Comparison of ENCODE assay signal across 8 cellular contexts in genomic region chr1:116570358-116571214, GRCh38. TPM values are rescaled to one million over a fixed set of nuclear protein-coding genes. Genes with fewer than 3 reads are reported as not detected.
DNase-seq lines count a peak whose midpoint lies in the region; ATAC-seq and TF ChIP-seq lines count a peak whose summit lies in the region.

Gene CD58, minus strand, starts transcription at chr1:116571026. Its CDS starts 54 bp downstream, at chr1:116570972.

- POLR2A ChIA-PET in OCI-LY7 (lab: Charles Lee) = no interaction called here

- ATAC-seq in GM19467 (IDR thresholded peaks at IDR 0.05; ENCODE audit: unreplicated experiment) = peak; percentile 60

- CTCF ChIA-PET in OCI-LY7 (lab: Charles Lee; ENCODE audit: unreplicated experiment) = interaction anchor here (0.6 kb wide), 1 partner anchor 242 kb away, joined by 3 read pairs; no protein-coding TSS in a partner anchor

- DNase-seq in D341Med (ENCODE audit: low spot score) (peak; percentile 89), HS-27A (ENCODE audit: low read depth) (peak; percentile 60), OCI-LY7 (ENCODE audit: low spot score) (peak; percentile 43), activated T-cell treated with anti-CD3 and anti-CD28 coated beads for 4 hours (peak; percentile 74), epithelial cell of proximal tubule (ENCODE audit: low read depth) (no peak)
- DNase-seq in stimulated activated CD8-positive, alpha-beta memory T cell treated with anti-CD3 and anti-CD28 coated beads, Interleukin-4, amount 100 ng/mL, for 48 hours = peak; percentile 92

- H2AFZ ChIP-seq in OCI-LY7 (ENCODE audit: low read length) = peak within 1 kb of the TSS; percentile 23; the same call in 1 of the 2 replicates

- H3K4me3 ChIP-seq in OCI-LY7 (ENCODE audit: low read depth, low read length, poor library complexity, severe bottlenecking) (peak within 1 kb of the TSS; percentile 64), epithelial cell of proximal tubule (ENCODE audit: low read depth, low read length) (peak within 1 kb of the TSS; percentile 79), mucosa of rectum (ENCODE audit: low read length in 2 of 2) (peak within 1 kb of the TSS; percentile 89 to 92)

- H3K79me2 ChIP-seq in OCI-LY7 (ENCODE audit: insufficient read depth, low read depth, low read length) = no peaks in the 10 kb centered on the region

- H3K27me3 ChIP-seq in mucosa of rectum (ENCODE audit: control insufficient read depth in 2 of 2, insufficient read depth in 2 of 2, low read length in 2 of 2) = no peaks in the 10 kb centered on the region

- H3K4me2 ChIP-seq in OCI-LY7 (ENCODE audit: low read length) = peak within 1 kb of the TSS; percentile 60

- peak within 1 kb of the TSS; percentile 87 to 97 for H3K9ac ChIP-seq in mucosa of rectum (ENCODE audit: low read depth in 1 of 2, low read length in 2 of 2)

- no peaks in the 10 kb centered on the region for H4K20me1 ChIP-seq in OCI-LY7 (ENCODE audit: insufficient read depth, low read length)

- BruUV-seq in OCI-LY7 (replicated peaks; lab: Mats Ljungman, UMichigan) = no TSS peak

- intact Hi-C loops in OCI-LY7 (cut with micrococcal nuclease; ENCODE audit: unreplicated experiment) = no loop called here

- H3K4me1 ChIP-seq in OCI-LY7 (ENCODE audit: insufficient read depth, low read length, poor library complexity, severe bottlenecking) = no peaks in the 10 kb centered on the region
- peaks cover 15 to 16% of the 10 kb centered on the region in 2 donors for H3K4me1 ChIP-seq in mucosa of rectum (ENCODE audit: control insufficient read depth in 2 of 2, insufficient read depth in 2 of 2, low read length in 2 of 2)

- no peaks in the 10 kb centered on the region for H3K9me2 ChIP-seq in OCI-LY7 (ENCODE audit: insufficient read depth, low read length)

- H3K36me3 ChIP-seq in OCI-LY7 (ENCODE audit: insufficient read depth, low read length) = no peaks in the 10 kb centered on the region
- H3K36me3 ChIP-seq in mucosa of rectum (ENCODE audit: control insufficient read depth in 2 of 2, insufficient read depth in 2 of 2, low read length in 2 of 2) = peaks cover 0 to 3% of the 10 kb centered on the region in 2 donors

- H3K9me3 ChIP-seq in OCI-LY7 (ENCODE audit: low read length) (no peaks in the 10 kb centered on the region), mucosa of rectum (ENCODE audit: control insufficient read depth in 2 of 2, low read length in 2 of 2) (no peaks in the 10 kb centered on the region)

- TF ChIP-seq CTCF in OCI-LY7 (conservative IDR thresholded peaks at IDR 0.05; ENCODE audit: low read length) = peak; percentile 65
- peak; percentile 57 for TF ChIP-seq CTCF in epithelial cell of proximal tubule (conservative IDR thresholded peaks at IDR 0.05; ENCODE audit: low read depth, low read length)

- no peak within 1 kb of the TSS for H3K27ac ChIP-seq in OCI-LY7 (ENCODE audit: low read depth, low read length, poor library complexity, severe bottlenecking)
- H3K27ac ChIP-seq in mucosa of rectum (ENCODE audit: low read depth in 2 of 2, low read length in 2 of 2) = peak within 1 kb of the TSS; percentile 94 to 99

RNA-seq across cellular contexts. Expression of gene CD58, which starts in this region (rescaled TPM):
- total RNA-seq in OCI-LY7 (2014; rRNA removed; shearing (Covaris generic)) = not detected in 2 replicates
- total RNA-seq in OCI-LY7 (2022) (1.8 and 3.3 TPM in 2 replicates), epithelial cell of proximal tubule (14.2 and 15.5 TPM in 2 replicates)
